ENCODE assay signal across 1 cellular context in genomic region chr11:47152953-47153950, GRCh38.
TF ChIP-seq lines count a peak whose summit lies in the region.

No MANE protein-coding gene starts in this region.

TF ChIP-seq in HepG2, 621 proteins besides CTCF, POLR2A, EP300 and RAD21 (continued from another document and continues in another):
- TF ChIP-seq ZNF740 (CRISPR knock-in tag; IDR thresholded peaks at IDR 0.05) (no peak), ZNF891 (CRISPR knock-in tag; IDR thresholded peaks at IDR 0.05) (no peak), ATF7 (IDR thresholded peaks at IDR 0.05) (no peak), ATF7 (CRISPR knock-in tag; IDR thresholded peaks at IDR 0.05) (no peak), HES4 (CRISPR knock-in tag; IDR thresholded peaks at IDR 0.05; ENCODE audit: borderline replicate concordance) (no peak), ZZZ3 (CRISPR knock-in tag; IDR thresholded peaks at IDR 0.05; ENCODE audit: borderline replicate concordance) (no peak), SMARCC2 (IDR thresholded peaks at IDR 0.05) (no peak), ATF1 (CRISPR knock-in tag; IDR thresholded peaks at IDR 0.05) (no peak), ZNF776 (CRISPR knock-in tag; IDR thresholded peaks at IDR 0.05) (no peak), HMG20B (CRISPR knock-in tag; conservative IDR thresholded peaks at IDR 0.05) (0 out of 2 replicates have a peak, but pooled peaks have one; percentile 19), ZNF567 (CRISPR knock-in tag; IDR thresholded peaks at IDR 0.05; ENCODE audit: borderline replicate concordance) (no peak), HOMEZ (CRISPR knock-in tag; IDR thresholded peaks at IDR 0.05; ENCODE audit: low read depth) (no peak), SMYD3 (CRISPR knock-in tag; IDR thresholded peaks at IDR 0.05) (no peak), HDAC6 (IDR thresholded peaks at IDR 0.05; ENCODE audit: low read depth, low read length) (no peak), CREBL2 (CRISPR knock-in tag; IDR thresholded peaks at IDR 0.05; ENCODE audit: borderline replicate concordance) (no peak), ZSCAN20 (CRISPR knock-in tag; IDR thresholded peaks at IDR 0.05; ENCODE audit: borderline replicate concordance) (no peak), NFYB (CRISPR knock-in tag; IDR thresholded peaks at IDR 0.05) (no peak), ZNF317 (CRISPR knock-in tag; IDR thresholded peaks at IDR 0.05) (no peak), ZNF543 (CRISPR knock-in tag; IDR thresholded peaks at IDR 0.05) (no peak), DPF2 (CRISPR knock-in tag; IDR thresholded peaks at IDR 0.05; ENCODE audit: borderline replicate concordance, low read depth) (no peak), ZNF816 (CRISPR knock-in tag; IDR thresholded peaks at IDR 0.05; ENCODE audit: borderline replicate concordance) (no peak), RELA (CRISPR knock-in tag; IDR thresholded peaks at IDR 0.05) (no peak), MIXL1 (CRISPR knock-in tag; IDR thresholded peaks at IDR 0.05) (0 out of 2 replicates have a peak, but pooled peaks have one; percentile 28), ZNF138 (CRISPR knock-in tag; IDR thresholded peaks at IDR 0.05; ENCODE audit: low read depth) (no peak), AFF4 (CRISPR knock-in tag; IDR thresholded peaks at IDR 0.05) (no peak), U2AF1 (optimal IDR thresholded peaks at IDR 0.05; ENCODE audit: low read depth, low read length) (no peak), MZF1 (CRISPR knock-in tag; IDR thresholded peaks at IDR 0.05; ENCODE audit: borderline replicate concordance) (no peak), ZBTB42 (CRISPR knock-in tag; IDR thresholded peaks at IDR 0.05) (no peak), PHB2 (IDR thresholded peaks at IDR 0.05; ENCODE audit: partially characterized antibody) (no peak), E2F5 (CRISPR knock-in tag; conservative IDR thresholded peaks at IDR 0.05) (no peak), GTF2F1 (IDR thresholded peaks at IDR 0.05; ENCODE audit: low read length) (no peak), RFXANK (CRISPR knock-in tag; IDR thresholded peaks at IDR 0.05) (no peak), ZNF282 (IDR thresholded peaks at IDR 0.05; ENCODE audit: partially characterized antibody) (no peak), TBX2 (CRISPR knock-in tag; IDR thresholded peaks at IDR 0.05; ENCODE audit: borderline replicate concordance) (no peak; the same call in 1 of the 2 replicates)
- TF ChIP-seq, protein P1, sequence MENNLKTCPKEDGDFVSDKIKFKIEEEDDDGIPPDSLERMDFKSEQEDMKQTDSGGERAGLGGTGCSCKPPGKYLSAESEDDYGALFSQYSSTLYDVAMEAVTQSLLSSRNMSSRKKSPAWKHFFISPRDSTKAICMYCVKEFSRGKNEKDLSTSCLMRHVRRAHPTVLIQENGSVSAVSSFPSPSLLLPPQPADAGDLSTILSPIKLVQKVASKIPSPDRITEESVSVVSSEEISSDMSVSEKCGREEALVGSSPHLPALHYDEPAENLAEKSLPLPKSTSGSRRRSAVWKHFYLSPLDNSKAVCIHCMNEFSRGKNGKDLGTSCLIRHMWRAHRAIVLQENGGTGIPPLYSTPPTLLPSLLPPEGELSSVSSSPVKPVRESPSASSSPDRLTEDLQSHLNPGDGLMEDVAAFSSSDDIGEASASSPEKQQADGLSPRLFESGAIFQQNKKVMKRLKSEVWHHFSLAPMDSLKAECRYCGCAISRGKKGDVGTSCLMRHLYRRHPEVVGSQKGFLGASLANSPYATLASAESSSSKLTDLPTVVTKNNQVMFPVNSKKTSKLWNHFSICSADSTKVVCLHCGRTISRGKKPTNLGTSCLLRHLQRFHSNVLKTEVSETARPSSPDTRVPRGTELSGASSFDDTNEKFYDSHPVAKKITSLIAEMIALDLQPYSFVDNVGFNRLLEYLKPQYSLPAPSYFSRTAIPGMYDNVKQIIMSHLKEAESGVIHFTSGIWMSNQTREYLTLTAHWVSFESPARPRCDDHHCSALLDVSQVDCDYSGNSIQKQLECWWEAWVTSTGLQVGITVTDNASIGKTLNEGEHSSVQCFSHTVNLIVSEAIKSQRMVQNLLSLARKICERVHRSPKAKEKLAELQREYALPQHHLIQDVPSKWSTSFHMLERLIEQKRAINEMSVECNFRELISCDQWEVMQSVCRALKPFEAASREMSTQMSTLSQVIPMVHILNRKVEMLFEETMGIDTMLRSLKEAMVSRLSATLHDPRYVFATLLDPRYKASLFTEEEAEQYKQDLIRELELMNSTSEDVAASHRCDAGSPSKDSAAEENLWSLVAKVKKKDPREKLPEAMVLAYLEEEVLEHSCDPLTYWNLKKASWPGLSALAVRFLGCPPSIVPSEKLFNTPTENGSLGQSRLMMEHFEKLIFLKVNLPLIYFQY (CRISPR knock-in tag; IDR thresholded peaks at IDR 0.05; ENCODE audit: borderline replicate concordance): no peak
- TF ChIP-seq, protein P2, sequence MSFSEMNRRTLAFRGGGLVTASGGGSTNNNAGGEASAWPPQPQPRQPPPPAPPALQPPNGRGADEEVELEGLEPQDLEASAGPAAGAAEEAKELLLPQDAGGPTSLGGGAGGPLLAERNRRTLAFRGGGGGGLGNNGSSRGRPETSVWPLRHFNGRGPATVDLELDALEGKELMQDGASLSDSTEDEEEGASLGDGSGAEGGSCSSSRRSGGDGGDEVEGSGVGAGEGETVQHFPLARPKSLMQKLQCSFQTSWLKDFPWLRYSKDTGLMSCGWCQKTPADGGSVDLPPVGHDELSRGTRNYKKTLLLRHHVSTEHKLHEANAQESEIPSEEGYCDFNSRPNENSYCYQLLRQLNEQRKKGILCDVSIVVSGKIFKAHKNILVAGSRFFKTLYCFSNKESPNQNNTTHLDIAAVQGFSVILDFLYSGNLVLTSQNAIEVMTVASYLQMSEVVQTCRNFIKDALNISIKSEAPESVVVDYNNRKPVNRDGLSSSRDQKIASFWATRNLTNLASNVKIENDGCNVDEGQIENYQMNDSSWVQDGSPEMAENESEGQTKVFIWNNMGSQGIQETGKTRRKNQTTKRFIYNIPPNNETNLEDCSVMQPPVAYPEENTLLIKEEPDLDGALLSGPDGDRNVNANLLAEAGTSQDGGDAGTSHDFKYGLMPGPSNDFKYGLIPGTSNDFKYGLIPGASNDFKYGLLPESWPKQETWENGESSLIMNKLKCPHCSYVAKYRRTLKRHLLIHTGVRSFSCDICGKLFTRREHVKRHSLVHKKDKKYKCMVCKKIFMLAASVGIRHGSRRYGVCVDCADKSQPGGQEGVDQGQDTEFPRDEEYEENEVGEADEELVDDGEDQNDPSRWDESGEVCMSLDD (CRISPR knock-in tag; IDR thresholded peaks at IDR 0.05; ENCODE audit: borderline replicate concordance): no peak
- TF ChIP-seq, protein P3, sequence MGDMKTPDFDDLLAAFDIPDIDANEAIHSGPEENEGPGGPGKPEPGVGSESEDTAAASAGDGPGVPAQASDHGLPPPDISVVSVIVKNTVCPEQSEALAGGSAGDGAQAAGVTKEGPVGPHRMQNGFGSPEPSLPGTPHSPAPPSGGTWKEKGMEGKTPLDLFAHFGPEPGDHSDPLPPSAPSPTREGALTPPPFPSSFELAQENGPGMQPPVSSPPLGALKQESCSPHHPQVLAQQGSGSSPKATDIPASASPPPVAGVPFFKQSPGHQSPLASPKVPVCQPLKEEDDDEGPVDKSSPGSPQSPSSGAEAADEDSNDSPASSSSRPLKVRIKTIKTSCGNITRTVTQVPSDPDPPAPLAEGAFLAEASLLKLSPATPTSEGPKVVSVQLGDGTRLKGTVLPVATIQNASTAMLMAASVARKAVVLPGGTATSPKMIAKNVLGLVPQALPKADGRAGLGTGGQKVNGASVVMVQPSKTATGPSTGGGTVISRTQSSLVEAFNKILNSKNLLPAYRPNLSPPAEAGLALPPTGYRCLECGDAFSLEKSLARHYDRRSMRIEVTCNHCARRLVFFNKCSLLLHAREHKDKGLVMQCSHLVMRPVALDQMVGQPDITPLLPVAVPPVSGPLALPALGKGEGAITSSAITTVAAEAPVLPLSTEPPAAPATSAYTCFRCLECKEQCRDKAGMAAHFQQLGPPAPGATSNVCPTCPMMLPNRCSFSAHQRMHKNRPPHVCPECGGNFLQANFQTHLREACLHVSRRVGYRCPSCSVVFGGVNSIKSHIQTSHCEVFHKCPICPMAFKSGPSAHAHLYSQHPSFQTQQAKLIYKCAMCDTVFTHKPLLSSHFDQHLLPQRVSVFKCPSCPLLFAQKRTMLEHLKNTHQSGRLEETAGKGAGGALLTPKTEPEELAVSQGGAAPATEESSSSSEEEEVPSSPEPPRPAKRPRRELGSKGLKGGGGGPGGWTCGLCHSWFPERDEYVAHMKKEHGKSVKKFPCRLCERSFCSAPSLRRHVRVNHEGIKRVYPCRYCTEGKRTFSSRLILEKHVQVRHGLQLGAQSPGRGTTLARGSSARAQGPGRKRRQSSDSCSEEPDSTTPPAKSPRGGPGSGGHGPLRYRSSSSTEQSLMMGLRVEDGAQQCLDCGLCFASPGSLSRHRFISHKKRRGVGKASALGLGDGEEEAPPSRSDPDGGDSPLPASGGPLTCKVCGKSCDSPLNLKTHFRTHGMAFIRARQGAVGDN (CRISPR knock-in tag; IDR thresholded peaks at IDR 0.05): peak; percentile 25; the same call in 1 of the 2 replicates
- TF ChIP-seq, protein P4, sequence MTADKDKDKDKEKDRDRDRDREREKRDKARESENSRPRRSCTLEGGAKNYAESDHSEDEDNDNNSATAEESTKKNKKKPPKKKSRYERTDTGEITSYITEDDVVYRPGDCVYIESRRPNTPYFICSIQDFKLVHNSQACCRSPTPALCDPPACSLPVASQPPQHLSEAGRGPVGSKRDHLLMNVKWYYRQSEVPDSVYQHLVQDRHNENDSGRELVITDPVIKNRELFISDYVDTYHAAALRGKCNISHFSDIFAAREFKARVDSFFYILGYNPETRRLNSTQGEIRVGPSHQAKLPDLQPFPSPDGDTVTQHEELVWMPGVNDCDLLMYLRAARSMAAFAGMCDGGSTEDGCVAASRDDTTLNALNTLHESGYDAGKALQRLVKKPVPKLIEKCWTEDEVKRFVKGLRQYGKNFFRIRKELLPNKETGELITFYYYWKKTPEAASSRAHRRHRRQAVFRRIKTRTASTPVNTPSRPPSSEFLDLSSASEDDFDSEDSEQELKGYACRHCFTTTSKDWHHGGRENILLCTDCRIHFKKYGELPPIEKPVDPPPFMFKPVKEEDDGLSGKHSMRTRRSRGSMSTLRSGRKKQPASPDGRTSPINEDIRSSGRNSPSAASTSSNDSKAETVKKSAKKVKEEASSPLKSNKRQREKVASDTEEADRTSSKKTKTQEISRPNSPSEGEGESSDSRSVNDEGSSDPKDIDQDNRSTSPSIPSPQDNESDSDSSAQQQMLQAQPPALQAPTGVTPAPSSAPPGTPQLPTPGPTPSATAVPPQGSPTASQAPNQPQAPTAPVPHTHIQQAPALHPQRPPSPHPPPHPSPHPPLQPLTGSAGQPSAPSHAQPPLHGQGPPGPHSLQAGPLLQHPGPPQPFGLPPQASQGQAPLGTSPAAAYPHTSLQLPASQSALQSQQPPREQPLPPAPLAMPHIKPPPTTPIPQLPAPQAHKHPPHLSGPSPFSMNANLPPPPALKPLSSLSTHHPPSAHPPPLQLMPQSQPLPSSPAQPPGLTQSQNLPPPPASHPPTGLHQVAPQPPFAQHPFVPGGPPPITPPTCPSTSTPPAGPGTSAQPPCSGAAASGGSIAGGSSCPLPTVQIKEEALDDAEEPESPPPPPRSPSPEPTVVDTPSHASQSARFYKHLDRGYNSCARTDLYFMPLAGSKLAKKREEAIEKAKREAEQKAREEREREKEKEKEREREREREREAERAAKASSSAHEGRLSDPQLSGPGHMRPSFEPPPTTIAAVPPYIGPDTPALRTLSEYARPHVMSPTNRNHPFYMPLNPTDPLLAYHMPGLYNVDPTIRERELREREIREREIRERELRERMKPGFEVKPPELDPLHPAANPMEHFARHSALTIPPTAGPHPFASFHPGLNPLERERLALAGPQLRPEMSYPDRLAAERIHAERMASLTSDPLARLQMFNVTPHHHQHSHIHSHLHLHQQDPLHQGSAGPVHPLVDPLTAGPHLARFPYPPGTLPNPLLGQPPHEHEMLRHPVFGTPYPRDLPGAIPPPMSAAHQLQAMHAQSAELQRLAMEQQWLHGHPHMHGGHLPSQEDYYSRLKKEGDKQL (CRISPR knock-in tag; IDR thresholded peaks at IDR 0.05; ENCODE audit: low read depth): no peak
